ENCODE assay signal across 8 cellular contexts in the genomic region with DNA sequence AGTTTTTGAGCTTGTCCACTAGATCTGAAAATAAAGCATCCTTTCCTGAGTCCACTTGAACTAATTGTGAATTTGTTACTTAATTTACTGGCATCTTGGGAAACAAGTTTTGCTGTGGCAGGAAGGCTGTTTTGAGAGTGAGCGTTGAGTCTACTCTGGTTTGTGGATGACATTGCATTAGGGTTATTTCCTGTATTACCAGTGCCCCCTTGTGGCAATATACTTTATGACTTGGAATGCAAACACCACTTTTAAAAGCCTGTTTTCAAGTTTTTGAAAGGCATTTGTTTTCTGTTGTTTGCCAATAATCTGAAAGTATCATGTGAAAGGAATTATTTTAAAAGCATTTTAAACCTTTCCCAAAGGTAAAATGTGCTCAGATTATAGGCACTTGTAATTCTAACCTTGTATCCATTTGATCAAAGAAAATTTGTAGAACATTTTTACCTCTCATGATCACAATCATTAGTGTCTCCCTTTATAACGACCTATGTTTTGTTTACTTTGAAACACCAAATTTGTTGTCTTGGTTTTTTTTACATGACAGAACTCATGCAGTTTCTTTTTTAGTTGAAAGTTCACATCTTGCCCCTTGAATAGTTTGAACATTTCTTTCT.
DNase-seq lines count a peak whose midpoint lies in the region; ATAC-seq lines count a peak whose summit lies in the region.

No MANE protein-coding gene starts in this region.

- ATAC-seq in GM19351 (IDR thresholded peaks at IDR 0.05; ENCODE audit: unreplicated experiment) (peak; percentile 88), HG03342 (IDR thresholded peaks at IDR 0.05; ENCODE audit: unreplicated experiment) (peak; percentile 93)

- DNase-seq in activated CD4-positive, CD25-positive, alpha-beta regulatory T cell treated with anti-CD3 and anti-CD28 coated beads, Interleukin-2, amount 50 U/mL, for 16 hours (ENCODE audit: low read depth, low spot score): peak; percentile 21
- no peak for DNase-seq in activated CD4-positive, CD25-positive, alpha-beta regulatory T cell treated with anti-CD3 and anti-CD28 coated beads, Interleukin-2, amount 50 U/mL, for 72 hours
- peak; percentile 78 for DNase-seq in NOMO-1 treated with DMSO at 0.1 percent for 48 hours (lab: John Stamatoyannopoulos, UW; ENCODE audit: unreplicated experiment)
- peak; percentile 24 for DNase-seq in brain pericyte (ENCODE audit: low read depth, low spot score)
- DNase-seq in inferior parietal cortex (ENCODE audit: extremely low spot score): peak; percentile 91
- DNase-seq in stimulated activated naive CD4-positive, alpha-beta T cell treated with Interleukin-2 at 50 U/mL for 16 hours (lab: John Stamatoyannopoulos, UW): peak; percentile 6
